In genomic region chr16:2603165-2604015, GRCh38 we compare ENCODE assay signal across 1 cellular context.
A peak's percentile ranks its signal among the peaks of the same experiment; 100 is the strongest.
TF ChIP-seq lines count a peak whose summit lies in the region.

No MANE protein-coding gene starts in this region.

TF ChIP-seq in K562, 482 proteins besides CTCF, POLR2A, EP300 and RAD21 (continued from another document and continues in another):
- peak; percentile 98 for TF ChIP-seq UBTF (IDR thresholded peaks at IDR 0.05; ENCODE audit: borderline replicate concordance in 1 of 2, low read depth in 2 of 2, low read length in 2 of 2)
- peak; percentile 97 for TF ChIP-seq RBFOX2 (IDR thresholded peaks at IDR 0.05; ENCODE audit: low read depth, low read length)
- TF ChIP-seq ELF4 (CRISPR knock-in tag; IDR thresholded peaks at IDR 0.05), result no peak; the same call in 1 of the 2 replicates
- 0 out of 2 replicates have a peak, but pooled peaks have one; percentile 22 for TF ChIP-seq HES1 (IDR thresholded peaks at IDR 0.05; ENCODE audit: low read depth)
- no peak for TF ChIP-seq ZNF121 (CRISPR knock-in tag; conservative IDR thresholded peaks at IDR 0.05)
- no peak for TF ChIP-seq CUX1 (CRISPR knock-in tag; IDR thresholded peaks at IDR 0.05)
- TF ChIP-seq WHSC1 (IDR thresholded peaks at IDR 0.05; ENCODE audit: low read length), result no peak
- TF ChIP-seq BCLAF1 (IDR thresholded peaks at IDR 0.05; ENCODE audit: borderline replicate concordance in 1 of 2, control insufficient read depth in 1 of 2, low read depth in 2 of 2, low read length in 1 of 2), result peak in 1 of 2 experiments; percentile 98; a peak in 2 of 4 replicates
- no peak for TF ChIP-seq ZNF76 (CRISPR knock-in tag; IDR thresholded peaks at IDR 0.05; ENCODE audit: borderline replicate concordance)
- TF ChIP-seq ZNF253 (CRISPR knock-in tag; conservative IDR thresholded peaks at IDR 0.05), result no peak
- TF ChIP-seq FIP1L1 (IDR thresholded peaks at IDR 0.05; ENCODE audit: low read depth, low read length, poor library complexity, severe bottlenecking), result peak; percentile 74
- TF ChIP-seq NCOR1 (IDR thresholded peaks at IDR 0.05), result peak; percentile 54
- peak; percentile 18 for TF ChIP-seq CTCFL (IDR thresholded peaks at IDR 0.05; ENCODE audit: borderline replicate concordance, insufficient read depth, low read depth, low read length, poor library complexity, severe bottlenecking)
- peak; percentile 87 for TF ChIP-seq ELF2 (CRISPR knock-in tag; IDR thresholded peaks at IDR 0.05)
- peak; percentile 95 for TF ChIP-seq DIDO1 (tag; IDR thresholded peaks at IDR 0.05; ENCODE audit: low read depth)
- TF ChIP-seq ZFX (CRISPR knock-in tag; IDR thresholded peaks at IDR 0.05), result peak; percentile 82
- no peak for TF ChIP-seq NR4A1 (CRISPR knock-in tag; IDR thresholded peaks at IDR 0.05)
- 0 out of 2 replicates have a peak, but pooled peaks have one; percentile 29 for TF ChIP-seq NR4A1 (tag; IDR thresholded peaks at IDR 0.05)
- 0 out of 2 replicates have a peak, but pooled peaks have one; percentile 43 for TF ChIP-seq SREBF1 (IDR thresholded peaks at IDR 0.05; ENCODE audit: borderline replicate concordance, low read depth, low read length)
- no peak for TF ChIP-seq MED1 (CRISPR knock-in tag; IDR thresholded peaks at IDR 0.05; ENCODE audit: borderline replicate concordance)
- no peak for TF ChIP-seq PBX2 (CRISPR knock-in tag; IDR thresholded peaks at IDR 0.05; ENCODE audit: low read depth)
- TF ChIP-seq PBX2 (tag; conservative IDR thresholded peaks at IDR 0.05; ENCODE audit: low read depth), result no peak
- TF ChIP-seq SFPQ (IDR thresholded peaks at IDR 0.05; ENCODE audit: low read depth, low read length), result no peak
- no peak for TF ChIP-seq FOXK1 (CRISPR knock-in tag; IDR thresholded peaks at IDR 0.05; ENCODE audit: borderline replicate concordance)
- TF ChIP-seq FOXP4 (CRISPR knock-in tag; IDR thresholded peaks at IDR 0.05; ENCODE audit: borderline replicate concordance), result no peak
- no peak for TF ChIP-seq ZC3H4 (CRISPR knock-in tag; IDR thresholded peaks at IDR 0.05; ENCODE audit: borderline replicate concordance)
- TF ChIP-seq ESRRB (CRISPR knock-in tag; IDR thresholded peaks at IDR 0.05; ENCODE audit: borderline replicate concordance), result no peak
- no peak for TF ChIP-seq NFXL1 (CRISPR knock-in tag; IDR thresholded peaks at IDR 0.05)
- no peak for TF ChIP-seq FOXJ3 (CRISPR knock-in tag; IDR thresholded peaks at IDR 0.05)
- TF ChIP-seq SP2 (IDR thresholded peaks at IDR 0.05; ENCODE audit: extremely low read depth, low read depth, low read length, poor library complexity, severe bottlenecking), result no peak
- peak; percentile 97 for TF ChIP-seq RBM22 (IDR thresholded peaks at IDR 0.05; ENCODE audit: low read depth, low read length, poor library complexity, severe bottlenecking)
- TF ChIP-seq CSDE1 (IDR thresholded peaks at IDR 0.05), result no peak
- TF ChIP-seq CGGBP1 (CRISPR knock-in tag; IDR thresholded peaks at IDR 0.05), result no peak; the same call in 1 of the 2 replicates
